8 cellular contexts compared by ENCODE assay signal in the genomic region with DNA sequence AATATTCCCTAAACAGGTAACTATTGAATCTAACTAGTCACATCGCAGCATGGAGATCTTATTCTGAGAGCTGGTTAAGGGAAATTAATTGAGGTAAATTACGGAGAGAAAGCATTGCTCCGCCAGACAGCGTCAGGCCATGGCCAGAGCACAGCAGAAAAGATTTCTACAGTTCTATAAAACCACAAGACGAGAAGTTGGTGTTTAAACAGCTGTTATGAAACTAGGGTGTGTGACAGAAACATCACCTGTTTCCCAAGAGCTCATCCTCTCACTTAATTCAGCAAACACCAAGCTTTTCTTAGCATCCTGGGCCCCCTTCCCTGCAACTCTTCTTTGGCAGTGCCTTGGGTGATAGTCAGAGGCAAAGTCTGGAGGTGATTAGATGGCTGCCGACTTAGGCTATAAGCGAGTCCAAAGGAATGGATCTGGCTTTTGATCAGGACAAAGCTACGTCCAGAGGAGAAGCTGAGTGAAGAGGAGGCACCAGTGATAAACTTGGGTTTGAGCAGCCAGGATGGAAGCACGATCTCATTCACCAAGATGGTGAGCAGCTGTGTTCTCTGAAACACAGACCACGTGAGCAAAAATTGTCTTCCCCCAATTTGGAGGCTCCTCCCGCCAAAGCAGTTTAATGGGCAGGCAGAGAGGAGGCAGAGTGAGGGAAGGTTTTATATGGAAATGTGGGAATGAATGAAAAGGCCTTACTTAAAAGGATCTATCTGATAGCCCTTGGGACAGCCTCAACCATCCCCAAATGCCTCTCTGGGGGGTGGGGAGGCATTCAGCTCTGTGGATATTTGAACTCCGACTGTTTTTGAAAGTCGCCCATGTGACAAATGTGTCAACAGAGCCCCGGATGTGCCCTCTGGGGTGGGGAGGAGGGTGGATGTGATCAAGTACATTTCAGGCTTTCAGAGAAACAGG. TPM values are rescaled to one million over a fixed set of nuclear protein-coding genes. Genes with fewer than 3 reads are reported as not detected.
DNase-seq lines count a peak whose midpoint lies in the region; ATAC-seq and TF ChIP-seq lines count a peak whose summit lies in the region.

No MANE protein-coding gene starts in this region.

- peak overlapping the region; percentile 11 for H3K27ac ChIP-seq in vagina

- H3K4me1 Mint-ChIP-seq in naive thymus-derived CD8-positive, alpha-beta T cell, result peaks cover 3 to 35% (median 18%) of the 10 kb centered on the region in 4 donors

- no peaks in the 10 kb centered on the region for H3K27me3 Mint-ChIP-seq in naive thymus-derived CD8-positive, alpha-beta T cell

- ATAC-seq in GM18867 (IDR thresholded peaks at IDR 0.05; ENCODE audit: unreplicated experiment) (peak; percentile 46), HG02938 (IDR thresholded peaks at IDR 0.05; ENCODE audit: unreplicated experiment) (peak; percentile 40)
- peak; percentile 50 to 65 for ATAC-seq in activated naive CD4-positive, alpha-beta T cell treated with anti-CD3 and anti-CD28 coated beads, Interleukin-2, amount 50 U/mL, for 72 hours
- ATAC-seq in naive thymus-derived CD8-positive, alpha-beta T cell, result peak; percentile 41 to 55

- H3K4me3 ChIP-seq in vagina, result no peak overlapping the region

- H3K27ac Mint-ChIP-seq in activated naive CD4-positive, alpha-beta T cell treated with anti-CD3 and anti-CD28 coated beads, Interleukin-2, amount 50 U/mL, for 72 hours, result no peak overlapping the region
- H3K27ac Mint-ChIP-seq in naive thymus-derived CD8-positive, alpha-beta T cell, result no peak overlapping the region

- H3K36me3 ChIP-seq in vagina, result no peaks in the 10 kb centered on the region

- H3K9me3 ChIP-seq in vagina, result no peaks in the 10 kb centered on the region

- no peak for TF ChIP-seq CTCF in vagina (IDR thresholded peaks at IDR 0.05)

- no peak for TF ChIP-seq POLR2A in vagina (IDR thresholded peaks at IDR 0.05)

- intact Hi-C loops in vagina (cut with DNase I), result loop anchor here (10.0 kb wide), 1 partner anchor 249 kb away; no protein-coding TSS in a partner anchor

- H3K4me3 Mint-ChIP-seq in naive thymus-derived CD8-positive, alpha-beta T cell, result no peak overlapping the region

- H3K4me1 ChIP-seq in vagina, result peaks cover 14% of the 10 kb centered on the region

- no peaks in the 10 kb centered on the region for H3K27me3 ChIP-seq in vagina

- POLR2A ChIA-PET in naive thymus-derived CD8-positive, alpha-beta T cell (lab: Charles Lee), result interaction anchor here (0.6 to 8.0 kb wide), 20 partner anchors 9 to 1029 kb away, joined by 3 to 149 read pairs (median 7); a partner anchor contains a TSS

- H3K9me3 Mint-ChIP-seq in activated naive CD4-positive, alpha-beta T cell treated with anti-CD3 and anti-CD28 coated beads, Interleukin-2, amount 50 U/mL, for 72 hours, result peaks cover 0 to 2% of the 10 kb centered on the region in 2 donors
- H3K9me3 Mint-ChIP-seq in naive thymus-derived CD8-positive, alpha-beta T cell, result peaks cover 0 to under 1% (median 0%) of the 10 kb centered on the region in 9 donors

- peak; percentile 79 for DNase-seq in RPMI8226
- peak in 1 of 2 donors; percentile 75 for DNase-seq in activated naive CD4-positive, alpha-beta T cell treated with anti-CD3 and anti-CD28 coated beads, Interleukin-2, amount 50 U/mL, for 72 hours (ENCODE audit: low spot score in 2 of 2)
- DNase-seq in naive thymus-derived CD8-positive, alpha-beta T cell, result peak; percentile 53 to 93 (median 84)
- no peak for DNase-seq in vagina (ENCODE audit: extremely low spot score in 2 of 2)
- DNase-seq in HuH-7 (ENCODE audit: low spot score), result no peak
- no peak for DNase-seq in NCI-H1436 (lab: John Stamatoyannopoulos, UW)

- H3K36me3 Mint-ChIP-seq in activated naive CD4-positive, alpha-beta T cell treated with anti-CD3 and anti-CD28 coated beads, Interleukin-2, amount 50 U/mL, for 72 hours, result peaks cover 0 to 9% of the 10 kb centered on the region in 2 donors
- H3K36me3 Mint-ChIP-seq in naive thymus-derived CD8-positive, alpha-beta T cell, result no peaks in the 10 kb centered on the region

RNA-seq across cellular contexts. Expression of a gene that starts 57.8 kb away (rescaled TPM):
- total RNA-seq in activated naive CD4-positive, alpha-beta T cell treated with anti-CD3 and anti-CD28 coated beads, Interleukin-2, amount 50 U/mL, for 72 hours, result not detected
- not detected for total RNA-seq in naive thymus-derived CD8-positive, alpha-beta T cell
- polyA plus RNA-seq in naive thymus-derived CD8-positive, alpha-beta T cell, result not detected
- 146 TPM for total RNA-seq in vagina

Comparison
In these comparisons a context has a peak if more than half of its experiments do, and no peak if none do; other contexts are left out.
1. DNase-seq: peak in RPMI8226 (single experiment) and naive thymus-derived CD8-positive, alpha-beta T cell (10 of 10); none in vagina (0 of 2), HuH-7 (single experiment) and NCI-H1436 (single experiment).
2. RNA of a gene that starts 57.8 kb away (total RNA-seq): 146 TPM in vagina (single experiment); not detected in activated naive CD4-positive, alpha-beta T cell treated with anti-CD3 and anti-CD28 coated beads, Interleukin-2, amount 50 U/mL, for 72 hours and not detected in naive thymus-derived CD8-positive, alpha-beta T cell; every median in the first group is over 100 times any median in the second.
3. Peak in every context shown above with its lines, with median percentiles within 50 percentile points of each other: ATAC-seq.